ENCODE assay signal across 8 cellular contexts in genomic region chr18:3012306-3012919, GRCh38. TPM values are rescaled to one million over a fixed set of nuclear protein-coding genes. Genes with fewer than 3 reads are reported as not detected.
A peak's percentile ranks its signal among the peaks of the same experiment; 100 is the strongest.
DNase-seq lines count a peak whose midpoint lies in the region; ATAC-seq and TF ChIP-seq lines count a peak whose summit lies in the region.

No MANE protein-coding gene starts in this region.

- no peak for TF ChIP-seq CTCF in NB4 (IDR thresholded peaks at IDR 0.05; ENCODE audit: low read depth, low read length)
- no peak for TF ChIP-seq CTCF in epithelial cell of proximal tubule (conservative IDR thresholded peaks at IDR 0.05; ENCODE audit: low read depth, low read length)
- TF ChIP-seq CTCF in stomach (IDR thresholded peaks at IDR 0.05): no peak

- peak; percentile 29 for ATAC-seq in GM21737 (IDR thresholded peaks at IDR 0.05; ENCODE audit: unreplicated experiment)

- H3K27me3 ChIP-seq in muscle layer of duodenum (ENCODE audit: low read depth, low read length) (no peaks in the 10 kb centered on the region), stomach (no peaks in the 10 kb centered on the region)

- 0 to 2% (median 1%) methylated on average over 16 to 61 of the region's 61 CpGs for WGBS in stomach, 5 donors

- DNase-seq in D341Med (ENCODE audit: low spot score) (peak; percentile 91), NB4 (ENCODE audit: low read depth) (peak; percentile 64), epithelial cell of proximal tubule (ENCODE audit: low read depth) (no peak), stomach (peak; percentile 48), islet precursor cell (no peak)
- peak; percentile 16 to 31 for DNase-seq in activated CD8-positive, alpha-beta memory T cell treated with anti-CD3 and anti-CD28 coated beads for 4 hours (ENCODE audit: low read depth in 2 of 2)

- intact Hi-C loops in stomach (cut with DNase I; ENCODE audit: low total_unique reads): no loop called here

- H3K9me3 ChIP-seq in muscle layer of duodenum (ENCODE audit: control insufficient read depth in 1 of 2, low read length in 2 of 2) (no peaks in the 10 kb centered on the region), stomach (no peaks in the 10 kb centered on the region)

- H3K4me1 ChIP-seq in muscle layer of duodenum (ENCODE audit: control insufficient read depth in 1 of 2, insufficient read depth in 2 of 2, low read length in 2 of 2): peaks cover 3 to 41% of the 10 kb centered on the region in 2 donors
- peaks cover 21 to 82% (median 63%) of the 10 kb centered on the region in 4 donors for H3K4me1 ChIP-seq in stomach

- H3K27ac ChIP-seq in muscle layer of duodenum (ENCODE audit: low read length): peak overlapping the region; percentile 82
- H3K27ac ChIP-seq in stomach: peak overlapping the region; percentile 91 to 100 (median 99)

- H3K36me3 ChIP-seq in muscle layer of duodenum (ENCODE audit: control insufficient read depth in 1 of 2, insufficient read depth in 2 of 2, low read length in 2 of 2): peaks cover 0 to 6% of the 10 kb centered on the region in 2 donors
- peaks cover 0 to 21% (median under 1%) of the 10 kb centered on the region in 4 donors for H3K36me3 ChIP-seq in stomach

- H3K4me3 ChIP-seq in NB4 (ENCODE audit: low read depth, low read length): peak overlapping the region; percentile 86
- peak overlapping the region; percentile 74 for H3K4me3 ChIP-seq in epithelial cell of proximal tubule (ENCODE audit: low read depth, low read length)
- peak overlapping the region; percentile 78 to 82 for H3K4me3 ChIP-seq in muscle layer of duodenum (ENCODE audit: low read depth in 1 of 2, low read length in 2 of 2)
- peak overlapping the region; percentile 68 to 99 (median 83) for H3K4me3 ChIP-seq in stomach

- TF ChIP-seq POLR2A in NB4 (IDR thresholded peaks at IDR 0.05; ENCODE audit: extremely low read depth, insufficient read length) (no peak), stomach (IDR thresholded peaks at IDR 0.05) (no peak)

- no peak for TF ChIP-seq EP300 in stomach (IDR thresholded peaks at IDR 0.05)

RNA-seq across cellular contexts. Expression of gene LPIN2, which starts 0.5 kb away (rescaled TPM):
- 15.6 and 18.2 TPM in 2 replicates for total RNA-seq in epithelial cell of proximal tubule
- total RNA-seq in stomach: 10 to 100 TPM in 4 of 5 donors, 1 to 10 TPM in 1; 9.3 to 86.8 (median 13.4) TPM
- polyA plus RNA-seq in stomach: 10 to 100 TPM in 2 of 3 donors, 1 to 10 TPM in 1; 4.0 to 42.8 (median 12.5) TPM

Comparison
In these comparisons a context has a peak if more than half of its experiments do, and no peak if none do; other contexts are left out.
1. DNase-seq: peak in D341Med (single experiment), NB4 (single experiment), activated CD8-positive, alpha-beta memory T cell treated with anti-CD3 and anti-CD28 coated beads for 4 hours (2 of 2) and stomach (single experiment); none in epithelial cell of proximal tubule (single experiment) and islet precursor cell (single experiment).
2. Peak in every context shown above with its lines, with median percentiles within 50 percentile points of each other: H3K4me3 ChIP-seq.